In genomic region chr6:107353773-107354382, GRCh38 we compare ENCODE assay signal across 1 cellular context.
TF ChIP-seq lines count a peak whose summit lies in the region.

No MANE protein-coding gene starts in this region.

TF ChIP-seq in GM23338, 12 proteins besides CTCF, POLR2A, EP300 and RAD21 (continued from another document):
- no peak for TF ChIP-seq ZNF462 (CRISPR knock-in tag; IDR thresholded peaks at IDR 0.05)
